ENCODE assay signal across 27 cellular contexts in genomic region chr15:26661107-26661506, GRCh38.
"Had no signal": no experiment of that assay in that cellular context is flagged by ENCODE, and none has a peak within 500 bp of the region (broad histone marks: within the 10 kb centered on the region; RNA-seq: fewer than 3 reads in every experiment).

No MANE protein-coding gene starts in this region.

- H3K4me1 ChIP-seq: gastrocnemius medialis, parathyroid adenoma, spleen, tibial nerve, upper lobe of left lung had no signal

- H3K4me3 Mint-ChIP-seq: endodermal cell; memory B cell; natural killer cell; neural crest cell; stimulated activated memory B cell treated with anti-CD40 and anti-IgM and Interleukin-4, amounts not matched to agents 10 μg/mL and 1 μg/mL and 100 μg/mL, for 72 hours had no signal

- H3K4me1 Mint-ChIP-seq: memory B cell; natural killer cell; stimulated activated memory B cell treated with anti-CD40 and anti-IgM and Interleukin-4, amounts not matched to agents 10 μg/mL and 1 μg/mL and 100 μg/mL, for 72 hours had no signal

- DNase-seq: effector CD8-positive, alpha-beta T cell; endodermal cell; foreskin fibroblast; gastrocnemius medialis; head of caudate nucleus; kidney; natural killer cell; spleen; stimulated activated CD4-positive, alpha-beta T cell treated with anti-CD3 and anti-CD28 coated beads, Interleukin-4, amount 100 ng/mL, for 4 hours; stimulated activated naive CD8-positive, alpha-beta T cell treated with anti-CD3 and anti-CD28 coated beads, Interleukin-15, Interleukin-2, amounts not matched to agents 100 U/mL and 50 U/mL, for 24 hours; upper lobe of left lung had no signal

- H3K36me3 Mint-ChIP-seq: memory B cell; natural killer cell; stimulated activated memory B cell treated with anti-CD40 and anti-IgM and Interleukin-4, amounts not matched to agents 10 μg/mL and 1 μg/mL and 100 μg/mL, for 72 hours had no signal

- H3K9me3 ChIP-seq: gastrocnemius medialis, neutrophil, right atrium auricular region, thoracic aorta, upper lobe of left lung had no signal

- H3K9me3 Mint-ChIP-seq: endodermal cell, neural crest cell had no signal

- ATAC-seq: esophagus mucosa; gastrocnemius medialis; left lobe of liver; natural killer cell; stimulated activated memory B cell treated with anti-CD40 and anti-IgM and Interleukin-4, amounts not matched to agents 10 μg/mL and 1 μg/mL and 100 μg/mL, for 72 hours; stimulated activated naive CD8-positive, alpha-beta T cell treated with anti-CD3 and anti-CD28 coated beads, Interleukin-15, Interleukin-2, amounts not matched to agents 100 U/mL and 50 U/mL, for 24 hours had no signal

- H3K4me3 ChIP-seq: gastrocnemius medialis, lung, right atrium auricular region, skin epidermis, spleen, thoracic aorta, tibial nerve, upper lobe of left lung had no signal

- FAIRE-seq: colon, kidney, urothelium cell line had no signal

- H3K9ac ChIP-seq: parathyroid adenoma had no signal

- H3K27ac ChIP-seq: epithelial cell of prostate, gastrocnemius medialis, neutrophil, parathyroid adenoma, right atrium auricular region, skin epidermis, spleen, thoracic aorta, tibial nerve, upper lobe of left lung had no signal

- H3K27me3 ChIP-seq: gastrocnemius medialis, neutrophil, right atrium auricular region, spleen, tibial nerve, upper lobe of left lung had no signal

- H2AFZ ChIP-seq: parathyroid adenoma had no signal

- H3K79me2 ChIP-seq: parathyroid adenoma had no signal

- H3K27ac Mint-ChIP-seq: endodermal cell; memory B cell; natural killer cell; progenitor cell of endocrine pancreas; stimulated activated memory B cell treated with anti-CD40 and anti-IgM and Interleukin-4, amounts not matched to agents 10 μg/mL and 1 μg/mL and 100 μg/mL, for 72 hours had no signal

- H3K36me3 ChIP-seq: gastrocnemius medialis, neutrophil, right atrium auricular region, spleen, thoracic aorta, tibial nerve, upper lobe of left lung had no signal

- H3K27me3 Mint-ChIP-seq: memory B cell; progenitor cell of endocrine pancreas; stimulated activated memory B cell treated with anti-CD40 and anti-IgM and Interleukin-4, amounts not matched to agents 10 μg/mL and 1 μg/mL and 100 μg/mL, for 72 hours had no signal
